In genomic region chr18:35582310-35582682, GRCh38 we compare ENCODE assay signal across 1 cellular context.
TF ChIP-seq lines count a peak whose summit lies in the region.

No MANE protein-coding gene starts in this region.

TF ChIP-seq in H1, 55 proteins besides CTCF, POLR2A, EP300 and RAD21:
- no peak for TF ChIP-seq TEAD4 (IDR thresholded peaks at IDR 0.05; ENCODE audit: low read depth, low read length)
- no peak for TF ChIP-seq SP2 (IDR thresholded peaks at IDR 0.05; ENCODE audit: low read length)
- no peak for TF ChIP-seq SAP30 (IDR thresholded peaks at IDR 0.05; ENCODE audit: insufficient read depth, insufficient replicate concordance, low read length)
- TF ChIP-seq KDM4A (IDR thresholded peaks at IDR 0.05; ENCODE audit: low read depth, low read length, severe bottlenecking), result no peak
- TF ChIP-seq MAFK (IDR thresholded peaks at IDR 0.05; ENCODE audit: low read depth, low read length), result no peak
- no peak for TF ChIP-seq E2F6 (IDR thresholded peaks at IDR 0.05)
- TF ChIP-seq POU5F1 (IDR thresholded peaks at IDR 0.05; ENCODE audit: low read depth, low read length), result no peak
- TF ChIP-seq YY1 (IDR thresholded peaks at IDR 0.05; ENCODE audit: low read depth, low read length), result no peak
- no peak for TF ChIP-seq RBBP5 (IDR thresholded peaks at IDR 0.05; ENCODE audit: borderline replicate concordance, low read depth, low read length)
